Comparison of ENCODE assay signal across 11 cellular contexts in the genomic region with DNA sequence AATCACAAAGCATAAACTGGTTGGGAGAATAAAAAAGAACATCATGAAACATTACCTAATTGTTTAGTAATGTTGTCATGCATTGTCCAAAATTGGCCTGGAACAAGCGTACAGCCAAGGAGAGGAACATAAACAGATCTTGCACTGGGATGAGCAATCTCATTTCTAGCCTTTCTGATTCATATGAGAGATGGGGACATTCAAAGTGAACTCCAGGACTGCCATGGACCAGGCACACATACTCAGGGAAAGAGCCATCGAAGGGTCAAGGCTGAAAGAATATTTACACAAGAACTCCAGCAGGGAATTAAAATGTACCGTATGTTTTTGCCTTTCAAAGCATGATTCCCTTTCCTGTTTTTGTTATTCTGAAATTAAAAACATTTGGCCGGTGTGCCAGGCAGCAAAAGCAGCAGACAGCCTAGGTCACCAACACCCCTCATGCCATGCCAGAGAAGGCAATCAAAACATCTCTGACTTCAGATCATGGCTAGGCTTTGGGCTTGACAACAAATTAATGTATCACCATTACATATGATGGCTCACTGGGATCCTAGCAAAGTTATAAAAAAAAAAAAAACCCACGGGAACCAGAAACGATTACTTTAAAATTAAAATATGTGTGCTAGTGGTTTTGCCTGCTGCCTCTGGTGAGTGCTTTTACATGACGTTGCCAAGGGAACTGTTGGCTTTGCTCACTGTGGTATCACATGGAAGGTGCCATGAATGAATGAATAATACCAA.
DNase-seq lines count a peak whose midpoint lies in the region; ATAC-seq and TF ChIP-seq lines count a peak whose summit lies in the region.
"Had no signal": no experiment of that assay in that cellular context is flagged by ENCODE, and none has a peak within 500 bp of the region (broad histone marks: within the 10 kb centered on the region; RNA-seq: fewer than 3 reads in every experiment).

No MANE protein-coding gene starts in this region.

- H3K4me1 Mint-ChIP-seq in activated T-helper 17 cell treated with anti-CD3 and anti-CD28 coated beads, Interleukin-2, amount 50 U/mL, for 72 hours, result peaks cover 8% of the 10 kb centered on the region

- H3K4me3 Mint-ChIP-seq in activated T-helper 17 cell treated with anti-CD3 and anti-CD28 coated beads, Interleukin-2, amount 50 U/mL, for 72 hours, result no peak overlapping the region
- H3K4me3 Mint-ChIP-seq: activated naive CD4-positive, alpha-beta T cell treated with anti-CD3 and anti-CD28 coated beads, Interleukin-2, amount 50 U/mL, for 24 hours; CD8-positive, alpha-beta memory T cell had no signal

- peak; percentile 68 for DNase-seq in AG08396 (ENCODE audit: low spot score)
- peak; percentile 94 for DNase-seq in fibroblast of the conjunctiva (ENCODE audit: low read depth)
- DNase-seq in omental fat pad (ENCODE audit: low spot score), result no peak
- DNase-seq in dorsolateral prefrontal cortex, result no peak
- no peak for DNase-seq in HuH-7 (ENCODE audit: low spot score)
- DNase-seq in inferior parietal cortex (ENCODE audit: extremely low spot score), result no peak
- DNase-seq: CD8-positive, alpha-beta memory T cell; NCI-H2171 had no signal

- intact Hi-C loops in dorsolateral prefrontal cortex (cut with DNase I), result no loop called here

- H3K27ac Mint-ChIP-seq in activated T-helper 17 cell treated with anti-CD3 and anti-CD28 coated beads, Interleukin-2, amount 50 U/mL, for 72 hours, result no peak overlapping the region
- H3K27ac Mint-ChIP-seq: activated naive CD4-positive, alpha-beta T cell treated with anti-CD3 and anti-CD28 coated beads, Interleukin-2, amount 50 U/mL, for 24 hours had no signal

- no peaks in the 10 kb centered on the region for H3K9me3 Mint-ChIP-seq in activated T-helper 17 cell treated with anti-CD3 and anti-CD28 coated beads, Interleukin-2, amount 50 U/mL, for 72 hours
- H3K9me3 Mint-ChIP-seq: activated naive CD4-positive, alpha-beta T cell treated with anti-CD3 and anti-CD28 coated beads, Interleukin-2, amount 50 U/mL, for 24 hours; CD8-positive, alpha-beta memory T cell had no signal

- peak; percentile 42 for ATAC-seq in activated T-helper 17 cell treated with anti-CD3 and anti-CD28 coated beads, Interleukin-2, amount 50 U/mL, for 72 hours (replicated peaks)
- peak; percentile 73 for ATAC-seq in omental fat pad (ENCODE audit: low FRiP score)
- ATAC-seq in HG02623 (IDR thresholded peaks at IDR 0.05; ENCODE audit: unreplicated experiment), result no peak

- H3K27ac ChIP-seq in dorsolateral prefrontal cortex, result peak overlapping the region in 28 of 59 donors; percentile 3 to 77 (median 45)

- TF ChIP-seq CTCF in omental fat pad (IDR thresholded peaks at IDR 0.05) (no peak), dorsolateral prefrontal cortex (IDR thresholded peaks at IDR 0.05 in 54 of 56, conservative IDR thresholded peaks at IDR 0.05 in 2 of 56; ENCODE audit: low read depth in 1 of 56, partially characterized antibody in 56 of 56) (no peak)

- no peak overlapping the region for H3K4me3 ChIP-seq in dorsolateral prefrontal cortex

- no peaks in the 10 kb centered on the region for H3K27me3 ChIP-seq in dorsolateral prefrontal cortex

- H3K36me3 Mint-ChIP-seq in activated T-helper 17 cell treated with anti-CD3 and anti-CD28 coated beads, Interleukin-2, amount 50 U/mL, for 72 hours (ENCODE audit: low read depth), result peaks cover 43% of the 10 kb centered on the region

- H3K27me3 Mint-ChIP-seq in activated T-helper 17 cell treated with anti-CD3 and anti-CD28 coated beads, Interleukin-2, amount 50 U/mL, for 72 hours, result no peaks in the 10 kb centered on the region
- H3K27me3 Mint-ChIP-seq: activated naive CD4-positive, alpha-beta T cell treated with anti-CD3 and anti-CD28 coated beads, Interleukin-2, amount 50 U/mL, for 24 hours; CD8-positive, alpha-beta memory T cell had no signal

Comparison
In these comparisons a context has a peak if more than half of its experiments do, and no peak if none do; other contexts are left out.
1. DNase-seq: peak in AG08396 (single experiment) and fibroblast of the conjunctiva (single experiment); none in omental fat pad (single experiment), dorsolateral prefrontal cortex (0 of 10), HuH-7 (single experiment) and inferior parietal cortex (single experiment).